Comparison of ENCODE assay signal across 28 cellular contexts in genomic region chr2:213959589-213959988, GRCh38.
A peak's percentile ranks its signal among the peaks of the same experiment; 100 is the strongest.
DNase-seq lines count a peak whose midpoint lies in the region; ATAC-seq, FAIRE-seq and TF ChIP-seq lines count a peak whose summit lies in the region.
"Had no signal": no experiment of that assay in that cellular context is flagged by ENCODE, and none has a peak within 500 bp of the region (broad histone marks: within the 10 kb centered on the region; RNA-seq: fewer than 3 reads in every experiment).

No MANE protein-coding gene starts in this region.

- no peaks in the 10 kb centered on the region for H3K4me1 ChIP-seq in kidney (ENCODE audit: control insufficient read depth in 1 of 2, insufficient read depth in 1 of 2, low read depth in 1 of 2, low read length in 2 of 2)
- H3K4me1 ChIP-seq: lower lobe of right lung, vagina had no signal

- H3K4me3 ChIP-seq in kidney (ENCODE audit: low read length in 2 of 2): no peak overlapping the region
- H3K4me3 ChIP-seq: lower lobe of right lung, ovary, thoracic aorta, vagina had no signal

- H3K4me3 Mint-ChIP-seq in CD4-positive, alpha-beta T cell: no peak overlapping the region
- H3K4me3 Mint-ChIP-seq: activated CD4-positive, alpha-beta T cell treated with anti-CD3 and anti-CD28 coated beads, Interleukin-2, amount 10 ng/mL, durations not matched to agents 24 days and 14 days; activated T-helper 1 cell treated with anti-CD3 and anti-CD28 coated beads, Interleukin-12 subunit alpha, Interleukin-12 subunit beta, Interleukin-2, Interleukin-4 antibody, amounts not matched to agents 30 ng/mL and 10 ng/mL and 1 ng/mL, durations not matched to agents 14 hours and 24 hours and 36 hours; nephron progenitor cell had no signal

- H3K36me3 Mint-ChIP-seq in CD4-positive, alpha-beta T cell (ENCODE audit: low read depth): no peaks in the 10 kb centered on the region
- H3K36me3 Mint-ChIP-seq: activated naive CD4-positive, alpha-beta T cell treated with anti-CD3 and anti-CD28 coated beads, Interleukin-2, amount 50 U/mL, for 72 hours had no signal

- H3K27ac Mint-ChIP-seq in CD4-positive, alpha-beta T cell: no peak overlapping the region
- H3K27ac Mint-ChIP-seq: activated CD4-positive, alpha-beta T cell treated with anti-CD3 and anti-CD28 coated beads, Interleukin-2, amount 10 ng/mL, durations not matched to agents 24 days and 14 days; activated T-helper 1 cell treated with anti-CD3 and anti-CD28 coated beads, Interleukin-12 subunit alpha, Interleukin-12 subunit beta, Interleukin-2, Interleukin-4 antibody, amounts not matched to agents 30 ng/mL and 10 ng/mL and 1 ng/mL, durations not matched to agents 14 hours and 24 hours and 36 hours; nephron progenitor cell had no signal

- no peaks in the 10 kb centered on the region for H3K27me3 ChIP-seq in CD4-positive, alpha-beta T cell (ENCODE audit: control insufficient read depth, insufficient read depth, low read length)
- H3K27me3 ChIP-seq: ovary, vagina had no signal

- CTCF ChIA-PET in CD4-positive, alpha-beta T cell (lab: Charles Lee): no interaction called here

- DNase-seq in GM18507 (ENCODE audit: extremely low spot score, insufficient read length, low read depth) (no peak), epithelial cell of prostate (ENCODE audit: low read depth, low spot score) (peak; percentile 3), kidney (no peak), SK-N-DZ (ENCODE audit: low spot score) (no peak), NOMO-1 treated with dmso at 0.1 percent for 144 hours (lab: John Stamatoyannopoulos, UW; ENCODE audit: unreplicated experiment) (no peak)
- no peak for DNase-seq in CD4-positive, alpha-beta T cell
- DNase-seq: activated CD4-positive, alpha-beta T cell treated with anti-CD3 and anti-CD28 coated beads, Interleukin-2, amount 10 ng/mL, durations not matched to agents 24 days and 14 days; anterior cingulate cortex; COR-L47; cortex of kidney; DMS79 treated with DMSO at 0.1 percent for 48 hours; lower lobe of right lung; NCI-H1092 treated with DMSO at 0.1 percent for 48 hours; NCI-H187 treated with DMSO at 0.1 percent for 48 hours; NCI-H526 treated with DMSO at 0.1 percent for 48 hours; nephron progenitor cell; ovary; SK-N-SH; stimulated activated CD4-positive, alpha-beta T cell treated with anti-CD3 and anti-CD28 coated beads, Interleukin-4, amount 100 ng/mL, for 1 hour; stimulated activated naive CD4-positive, alpha-beta T cell had no signal

- no peak for TF ChIP-seq CTCF in kidney (IDR thresholded peaks at IDR 0.05; ENCODE audit: borderline replicate concordance, extremely low read depth, insufficient read depth)
- no peak for TF ChIP-seq CTCF in CD4-positive, alpha-beta T cell (IDR thresholded peaks at IDR 0.05)

- H3K9me3 ChIP-seq in kidney (ENCODE audit: control insufficient read depth in 1 of 2, low read length in 2 of 2): no peaks in the 10 kb centered on the region
- no peaks in the 10 kb centered on the region for H3K9me3 ChIP-seq in CD4-positive, alpha-beta T cell (ENCODE audit: control insufficient read depth, low read length)
- H3K9me3 ChIP-seq: lower lobe of right lung, ovary, thoracic aorta, vagina had no signal

- no peaks in the 10 kb centered on the region for H3K4me1 Mint-ChIP-seq in CD4-positive, alpha-beta T cell (ENCODE audit: low read depth)
- H3K4me1 Mint-ChIP-seq: activated CD4-positive, alpha-beta T cell treated with anti-CD3 and anti-CD28 coated beads, Interleukin-2, amount 10 ng/mL, durations not matched to agents 24 days and 14 days; nephron progenitor cell had no signal

- no peaks in the 10 kb centered on the region for H3K9me3 Mint-ChIP-seq in CD4-positive, alpha-beta T cell
- H3K9me3 Mint-ChIP-seq: activated CD4-positive, alpha-beta T cell treated with anti-CD3 and anti-CD28 coated beads, Interleukin-2, amount 10 ng/mL, durations not matched to agents 24 days and 14 days; activated T-helper 1 cell treated with anti-CD3 and anti-CD28 coated beads, Interleukin-12 subunit alpha, Interleukin-12 subunit beta, Interleukin-2, Interleukin-4 antibody, amounts not matched to agents 30 ng/mL and 10 ng/mL and 1 ng/mL, durations not matched to agents 14 hours and 24 hours and 36 hours had no signal

- H3K27ac ChIP-seq in epithelial cell of prostate (peak overlapping the region; percentile 17), kidney (ENCODE audit: low read depth in 2 of 2, low read length in 2 of 2) (no peak overlapping the region)
- no peak overlapping the region for H3K27ac ChIP-seq in CD4-positive, alpha-beta T cell (ENCODE audit: low read depth, low read length)
- H3K27ac ChIP-seq: lower lobe of right lung, ovary, thoracic aorta, vagina, VCaP had no signal

- POLR2A ChIA-PET in CD4-positive, alpha-beta T cell (lab: Charles Lee): no interaction called here

- no peak overlapping the region for H3K9ac ChIP-seq in kidney (ENCODE audit: low read length in 2 of 2)
- H3K9ac ChIP-seq: SK-N-SH had no signal

- no peaks in the 10 kb centered on the region for H3K36me3 ChIP-seq in kidney (ENCODE audit: control insufficient read depth in 1 of 2, insufficient read depth in 2 of 2, low read length in 2 of 2)
- H3K36me3 ChIP-seq: lower lobe of right lung, ovary, thoracic aorta, vagina had no signal

- FAIRE-seq in GM18507 (lab: Jason Lieb, UNC) (peak; percentile 52), kidney (lab: Jason Lieb, UNC) (no peak)
- FAIRE-seq: endometrium had no signal

- H3K27me3 Mint-ChIP-seq in CD4-positive, alpha-beta T cell: no peaks in the 10 kb centered on the region
- H3K27me3 Mint-ChIP-seq: activated CD4-positive, alpha-beta T cell treated with anti-CD3 and anti-CD28 coated beads, Interleukin-2, amount 10 ng/mL, durations not matched to agents 24 days and 14 days had no signal

- intact Hi-C loops in kidney (cut with DNase I): no loop called here
- intact Hi-C loops in CD4-positive, alpha-beta T cell (cut with DNase I, micrococcal nuclease): no loop called here

- ATAC-seq in GM21825 (IDR thresholded peaks at IDR 0.05; ENCODE audit: unreplicated experiment) (peak; percentile 54), HG03342 (IDR thresholded peaks at IDR 0.05; ENCODE audit: unreplicated experiment) (peak; percentile 73)
- ATAC-seq in CD4-positive, alpha-beta T cell (ENCODE audit: poor library complexity): no peak
- ATAC-seq: activated naive CD4-positive, alpha-beta T cell treated with anti-CD3 and anti-CD28 coated beads, Interleukin-2, amount 50 U/mL, for 72 hours; lower lobe of right lung had no signal
